Comparison of ENCODE assay signal across 14 cellular contexts in the genomic region with DNA sequence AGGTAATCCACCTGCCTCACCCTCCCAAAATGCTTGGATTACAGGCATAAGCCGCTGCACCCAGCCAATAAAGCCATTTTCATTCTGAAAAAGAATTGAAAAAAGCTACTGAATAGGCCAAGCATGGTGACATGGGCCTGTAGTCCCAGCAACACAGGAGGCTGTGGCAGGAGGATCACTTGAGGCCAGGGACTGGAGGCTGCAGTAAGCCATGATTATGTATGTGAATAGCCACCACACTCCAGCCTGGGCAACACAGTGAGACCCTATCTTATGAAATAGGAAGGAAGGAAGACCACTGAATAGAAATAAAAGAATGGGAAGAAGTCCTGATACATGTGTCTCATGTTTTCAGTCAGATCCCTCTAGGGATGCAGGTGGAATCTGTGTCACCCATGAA. TPM values are rescaled to one million over a fixed set of nuclear protein-coding genes. Genes with fewer than 3 reads are reported as not detected.
DNase-seq lines count a peak whose midpoint lies in the region; ATAC-seq and TF ChIP-seq lines count a peak whose summit lies in the region.
"Had no signal": no experiment of that assay in that cellular context is flagged by ENCODE, and none has a peak within 500 bp of the region (broad histone marks: within the 10 kb centered on the region; RNA-seq: fewer than 3 reads in every experiment).

No MANE protein-coding gene starts in this region.

- no peaks in the 10 kb centered on the region for H3K27me3 Mint-ChIP-seq in nephron (ENCODE audit: low read depth)

- no peaks in the 10 kb centered on the region for H3K36me3 Mint-ChIP-seq in nephron (ENCODE audit: low read depth)

- H3K9me3 ChIP-seq in left ventricle myocardium inferior (replicated peaks) (no peaks in the 10 kb centered on the region), vagina (no peaks in the 10 kb centered on the region)
- H3K9me3 ChIP-seq: ovary had no signal

- H3K4me1 Mint-ChIP-seq in nephron = peaks cover 7% of the 10 kb centered on the region

- peak overlapping the region; percentile 62 for H3K27ac ChIP-seq in left ventricle myocardium inferior (replicated peaks)
- H3K27ac ChIP-seq in coronary artery = peak overlapping the region; percentile 19 to 50
- H3K27ac ChIP-seq in vagina = peak overlapping the region; percentile 11
- H3K27ac ChIP-seq: ovary had no signal

- no peak for DNase-seq in left ventricle myocardium inferior
- no peak for DNase-seq in left cardiac atrium
- no peak for DNase-seq in coronary artery (ENCODE audit: low spot score)
- DNase-seq in vagina (ENCODE audit: extremely low spot score in 2 of 2) = no peak
- no peak for DNase-seq in left colon
- DNase-seq in activated CD8-positive, alpha-beta memory T cell treated with anti-CD3 and anti-CD28 coated beads, Interleukin-2, amount 50 U/mL, for 4 hours = no peak
- DNase-seq: NCI-H1105, NCI-H524, substantia nigra had no signal

- no peaks in the 10 kb centered on the region for H3K27me3 ChIP-seq in left ventricle myocardium inferior (ENCODE audit: low read depth)
- H3K27me3 ChIP-seq in vagina = no peaks in the 10 kb centered on the region
- H3K27me3 ChIP-seq: ovary had no signal

- H3K4me3 ChIP-seq in left ventricle myocardium inferior (no peak overlapping the region), coronary artery (no peak overlapping the region), vagina (no peak overlapping the region)
- H3K4me3 ChIP-seq: ovary had no signal

- no peak for TF ChIP-seq CTCF in left ventricle myocardium inferior (IDR thresholded peaks at IDR 0.05; ENCODE audit: borderline replicate concordance)
- no peak for TF ChIP-seq CTCF in coronary artery (IDR thresholded peaks at IDR 0.05)
- TF ChIP-seq CTCF in nephron (IDR thresholded peaks at IDR 0.05; ENCODE audit: unreplicated experiment in 3 of 3) = no peak
- TF ChIP-seq CTCF in vagina (IDR thresholded peaks at IDR 0.05) = no peak

- no peak for TF ChIP-seq POLR2A in vagina (IDR thresholded peaks at IDR 0.05)

- H3K4me3 Mint-ChIP-seq in nephron = no peak overlapping the region
- H3K4me3 Mint-ChIP-seq: activated CD4-positive, alpha-beta T cell treated with anti-CD3 and anti-CD28 coated beads for 36 hours; central memory CD8-positive, alpha-beta T cell had no signal

- peak overlapping the region; percentile 73 to 92 (median 87) for H3K27ac Mint-ChIP-seq in nephron

- no peaks in the 10 kb centered on the region for H3K36me3 ChIP-seq in left ventricle myocardium inferior
- H3K36me3 ChIP-seq in vagina = no peaks in the 10 kb centered on the region
- H3K36me3 ChIP-seq: ovary had no signal

- ATAC-seq in left cardiac atrium (no peak), HG02610 (IDR thresholded peaks at IDR 0.05; ENCODE audit: unreplicated experiment) (no peak), left colon (no peak)

- H3K9me3 Mint-ChIP-seq in nephron = no peaks in the 10 kb centered on the region
- H3K9me3 Mint-ChIP-seq: central memory CD8-positive, alpha-beta T cell had no signal

- no peaks in the 10 kb centered on the region for H3K4me1 ChIP-seq in left ventricle myocardium inferior
- peaks cover 34% of the 10 kb centered on the region for H3K4me1 ChIP-seq in vagina

- intact Hi-C loops in left ventricle myocardium inferior (cut with micrococcal nuclease) (no loop called here), left cardiac atrium (cut with DNase I) (no loop called here), vagina (cut with DNase I) (no loop called here), left colon (cut with DNase I, micrococcal nuclease) (no loop called here)

RNA-seq across cellular contexts. Expression of a gene that starts 36.0 kb away (rescaled TPM):
- total RNA-seq in left ventricle myocardium inferior = 22.7 TPM
- 10 to 100 TPM; 26.2 to 41.2 TPM for total RNA-seq in left cardiac atrium
- total RNA-seq in vagina = 205 TPM
- total RNA-seq in left colon = 100 to 1,000 TPM in 1 of 2 donors, 10 to 100 TPM in 1; 97.2 to 165 TPM

Comparison
In these comparisons a context has a peak if more than half of its experiments do, and no peak if none do; other contexts are left out.
1. H3K27ac ChIP-seq: peak in every context shown above with its lines; median percentile 62 in left ventricle myocardium inferior; 34 in coronary artery; 11 in vagina.